ENCODE assay signal across 2 cellular contexts in genomic region chr6:109102762-109103161, GRCh38.
A peak's percentile ranks its signal among the peaks of the same experiment; 100 is the strongest.
TF ChIP-seq lines count a peak whose summit lies in the region.

No MANE protein-coding gene starts in this region.

TF ChIP-seq in HEK293, 187 proteins besides CTCF, POLR2A, EP300 and RAD21:
- TF ChIP-seq, protein P1, sequence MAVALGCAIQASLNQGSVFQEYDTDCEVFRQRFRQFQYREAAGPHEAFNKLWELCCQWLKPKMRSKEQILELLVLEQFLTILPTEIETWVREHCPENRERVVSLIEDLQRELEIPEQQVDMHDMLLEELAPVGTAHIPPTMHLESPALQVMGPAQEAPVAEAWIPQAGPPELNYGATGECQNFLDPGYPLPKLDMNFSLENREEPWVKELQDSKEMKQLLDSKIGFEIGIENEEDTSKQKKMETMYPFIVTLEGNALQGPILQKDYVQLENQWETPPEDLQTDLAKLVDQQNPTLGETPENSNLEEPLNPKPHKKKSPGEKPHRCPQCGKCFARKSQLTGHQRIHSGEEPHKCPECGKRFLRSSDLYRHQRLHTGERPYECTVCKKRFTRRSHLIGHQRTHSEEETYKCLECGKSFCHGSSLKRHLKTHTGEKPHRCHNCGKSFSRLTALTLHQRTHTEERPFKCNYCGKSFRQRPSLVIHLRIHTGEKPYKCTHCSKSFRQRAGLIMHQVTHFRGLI (tag by site-specific recombination; IDR thresholded peaks at IDR 0.05), result no peak
- TF ChIP-seq, protein P2, sequence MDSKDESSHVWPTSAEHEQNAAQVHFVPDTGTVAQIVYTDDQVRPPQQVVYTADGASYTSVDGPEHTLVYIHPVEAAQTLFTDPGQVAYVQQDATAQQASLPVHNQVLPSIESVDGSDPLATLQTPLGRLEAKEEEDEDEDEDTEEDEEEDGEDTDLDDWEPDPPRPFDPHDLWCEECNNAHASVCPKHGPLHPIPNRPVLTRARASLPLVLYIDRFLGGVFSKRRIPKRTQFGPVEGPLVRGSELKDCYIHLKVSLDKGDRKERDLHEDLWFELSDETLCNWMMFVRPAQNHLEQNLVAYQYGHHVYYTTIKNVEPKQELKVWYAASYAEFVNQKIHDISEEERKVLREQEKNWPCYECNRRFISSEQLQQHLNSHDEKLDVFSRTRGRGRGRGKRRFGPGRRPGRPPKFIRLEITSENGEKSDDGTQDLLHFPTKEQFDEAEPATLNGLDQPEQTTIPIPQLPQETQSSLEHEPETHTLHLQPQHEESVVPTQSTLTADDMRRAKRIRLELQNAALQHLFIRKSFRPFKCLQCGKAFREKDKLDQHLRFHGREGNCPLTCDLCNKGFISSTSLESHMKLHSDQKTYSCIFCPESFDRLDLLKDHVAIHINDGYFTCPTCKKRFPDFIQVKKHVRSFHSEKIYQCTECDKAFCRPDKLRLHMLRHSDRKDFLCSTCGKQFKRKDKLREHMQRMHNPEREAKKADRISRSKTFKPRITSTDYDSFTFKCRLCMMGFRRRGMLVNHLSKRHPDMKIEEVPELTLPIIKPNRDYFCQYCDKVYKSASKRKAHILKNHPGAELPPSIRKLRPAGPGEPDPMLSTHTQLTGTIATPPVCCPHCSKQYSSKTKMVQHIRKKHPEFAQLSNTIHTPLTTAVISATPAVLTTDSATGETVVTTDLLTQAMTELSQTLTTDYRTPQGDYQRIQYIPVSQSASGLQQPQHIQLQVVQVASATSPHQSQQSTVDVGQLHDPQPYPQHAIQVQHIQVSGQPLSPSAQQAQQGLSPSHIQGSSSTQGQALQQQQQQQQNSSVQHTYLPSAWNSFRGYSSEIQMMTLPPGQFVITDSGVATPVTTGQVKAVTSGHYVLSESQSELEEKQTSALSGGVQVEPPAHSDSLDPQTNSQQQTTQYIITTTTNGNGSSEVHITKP (tag by site-specific recombination; IDR thresholded peaks at IDR 0.05), result peak; percentile 64; the same call in 1 of the 2 replicates
- no peak for TF ChIP-seq ZNF335 (tag by site-specific recombination; conservative IDR thresholded peaks at IDR 0.05)

TF ChIP-seq in K562, 482 proteins besides CTCF, POLR2A, EP300 and RAD21:
- TF ChIP-seq ARID1B (IDR thresholded peaks at IDR 0.05) (peak; percentile 84), SMARCB1 (IDR thresholded peaks at IDR 0.05; ENCODE audit: insufficient read length, low read depth) (no peak), TCF3 (CRISPR knock-in tag; IDR thresholded peaks at IDR 0.05) (peak; percentile 68), MAFG (tag; conservative IDR thresholded peaks at IDR 0.05) (no peak), EP400 (IDR thresholded peaks at IDR 0.05) (peak; percentile 21; the same call in 1 of the 2 replicates), ZNF134 (CRISPR knock-in tag; conservative IDR thresholded peaks at IDR 0.05) (no peak), ZNF592 (IDR thresholded peaks at IDR 0.05) (0 out of 2 replicates have a peak, but pooled peaks have one; percentile 43), LEF1 (IDR thresholded peaks at IDR 0.05) (peak; percentile 30; the same call in 1 of the 2 replicates), ADNP (tag; IDR thresholded peaks at IDR 0.05) (0 out of 2 replicates have a peak, but pooled peaks have one; percentile 45), RBM14 (IDR thresholded peaks at IDR 0.05; ENCODE audit: borderline replicate concordance, insufficient read depth, low read depth, low read length) (no peak), NFXL1 (CRISPR knock-in tag; IDR thresholded peaks at IDR 0.05) (no peak), GATA2 (CRISPR knock-in tag; IDR thresholded peaks at IDR 0.05) (no peak), MTA2 (IDR thresholded peaks at IDR 0.05; ENCODE audit: low read depth) (0 out of 2 replicates have a peak, but pooled peaks have one; percentile 16), CBFA2T3 (IDR thresholded peaks at IDR 0.05) (peak; percentile 75), PCBP1 (IDR thresholded peaks at IDR 0.05; ENCODE audit: low read depth, low read length, poor library complexity, severe bottlenecking) (no peak), NCOR1 (IDR thresholded peaks at IDR 0.05) (peak; percentile 43; the same call in 1 of the 2 replicates), SMARCA4 (IDR thresholded peaks at IDR 0.05) (peak; percentile 80), PRPF4 (IDR thresholded peaks at IDR 0.05; ENCODE audit: insufficient read depth, low read depth, low read length, poor library complexity, severe bottlenecking) (no peak), ATF1 (CRISPR knock-in tag; IDR thresholded peaks at IDR 0.05) (no peak), ATF1 (tag; IDR thresholded peaks at IDR 0.05) (0 out of 2 replicates have a peak, but pooled peaks have one; percentile 11), ZNF408 (CRISPR knock-in tag; IDR thresholded peaks at IDR 0.05; ENCODE audit: low read depth) (no peak), SMARCE1 (IDR thresholded peaks at IDR 0.05) (peak; percentile 62), TEAD4 (IDR thresholded peaks at IDR 0.05; ENCODE audit: low read length) (peak; percentile 75), TEAD4 (CRISPR knock-in tag; IDR thresholded peaks at IDR 0.05; ENCODE audit: borderline replicate concordance) (no peak), STAT5B (CRISPR knock-in tag; IDR thresholded peaks at IDR 0.05) (no peak), CLOCK (CRISPR knock-in tag; IDR thresholded peaks at IDR 0.05; ENCODE audit: borderline replicate concordance) (no peak), NFIX (CRISPR knock-in tag; IDR thresholded peaks at IDR 0.05; ENCODE audit: low read depth) (no peak), DPF2 (IDR thresholded peaks at IDR 0.05) (peak; percentile 84), TAL1 (IDR thresholded peaks at IDR 0.05) (peak; percentile 66)
- TF ChIP-seq, protein P3, sequence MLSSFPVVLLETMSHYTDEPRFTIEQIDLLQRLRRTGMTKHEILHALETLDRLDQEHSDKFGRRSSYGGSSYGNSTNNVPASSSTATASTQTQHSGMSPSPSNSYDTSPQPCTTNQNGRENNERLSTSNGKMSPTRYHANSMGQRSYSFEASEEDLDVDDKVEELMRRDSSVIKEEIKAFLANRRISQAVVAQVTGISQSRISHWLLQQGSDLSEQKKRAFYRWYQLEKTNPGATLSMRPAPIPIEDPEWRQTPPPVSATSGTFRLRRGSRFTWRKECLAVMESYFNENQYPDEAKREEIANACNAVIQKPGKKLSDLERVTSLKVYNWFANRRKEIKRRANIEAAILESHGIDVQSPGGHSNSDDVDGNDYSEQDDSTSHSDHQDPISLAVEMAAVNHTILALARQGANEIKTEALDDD (IDR thresholded peaks at IDR 0.05), result 0 out of 2 replicates have a peak, but pooled peaks have one; percentile 37
- TF ChIP-seq, protein P4, sequence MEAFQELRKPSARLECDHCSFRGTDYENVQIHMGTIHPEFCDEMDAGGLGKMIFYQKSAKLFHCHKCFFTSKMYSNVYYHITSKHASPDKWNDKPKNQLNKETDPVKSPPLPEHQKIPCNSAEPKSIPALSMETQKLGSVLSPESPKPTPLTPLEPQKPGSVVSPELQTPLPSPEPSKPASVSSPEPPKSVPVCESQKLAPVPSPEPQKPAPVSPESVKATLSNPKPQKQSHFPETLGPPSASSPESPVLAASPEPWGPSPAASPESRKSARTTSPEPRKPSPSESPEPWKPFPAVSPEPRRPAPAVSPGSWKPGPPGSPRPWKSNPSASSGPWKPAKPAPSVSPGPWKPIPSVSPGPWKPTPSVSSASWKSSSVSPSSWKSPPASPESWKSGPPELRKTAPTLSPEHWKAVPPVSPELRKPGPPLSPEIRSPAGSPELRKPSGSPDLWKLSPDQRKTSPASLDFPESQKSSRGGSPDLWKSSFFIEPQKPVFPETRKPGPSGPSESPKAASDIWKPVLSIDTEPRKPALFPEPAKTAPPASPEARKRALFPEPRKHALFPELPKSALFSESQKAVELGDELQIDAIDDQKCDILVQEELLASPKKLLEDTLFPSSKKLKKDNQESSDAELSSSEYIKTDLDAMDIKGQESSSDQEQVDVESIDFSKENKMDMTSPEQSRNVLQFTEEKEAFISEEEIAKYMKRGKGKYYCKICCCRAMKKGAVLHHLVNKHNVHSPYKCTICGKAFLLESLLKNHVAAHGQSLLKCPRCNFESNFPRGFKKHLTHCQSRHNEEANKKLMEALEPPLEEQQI (IDR thresholded peaks at IDR 0.05), result 0 out of 2 replicates have a peak, but pooled peaks have one; percentile 21
- TF ChIP-seq, protein P2 (IDR thresholded peaks at IDR 0.05; ENCODE audit: partially characterized antibody), result peak; percentile 72
- TF ChIP-seq, protein P5, sequence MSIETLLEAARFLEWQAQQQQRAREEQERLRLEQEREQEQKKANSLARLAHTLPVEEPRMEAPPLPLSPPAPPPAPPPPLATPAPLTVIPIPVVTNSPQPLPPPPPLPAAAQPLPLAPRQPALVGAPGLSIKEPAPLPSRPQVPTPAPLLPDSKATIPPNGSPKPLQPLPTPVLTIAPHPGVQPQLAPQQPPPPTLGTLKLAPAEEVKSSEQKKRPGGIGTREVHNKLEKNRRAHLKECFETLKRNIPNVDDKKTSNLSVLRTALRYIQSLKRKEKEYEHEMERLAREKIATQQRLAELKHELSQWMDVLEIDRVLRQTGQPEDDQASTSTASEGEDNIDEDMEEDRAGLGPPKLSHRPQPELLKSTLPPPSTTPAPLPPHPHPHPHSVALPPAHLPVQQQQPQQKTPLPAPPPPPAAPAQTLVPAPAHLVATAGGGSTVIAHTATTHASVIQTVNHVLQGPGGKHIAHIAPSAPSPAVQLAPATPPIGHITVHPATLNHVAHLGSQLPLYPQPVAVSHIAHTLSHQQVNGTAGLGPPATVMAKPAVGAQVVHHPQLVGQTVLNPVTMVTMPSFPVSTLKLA (conservative IDR thresholded peaks at IDR 0.05), result 0 out of 4 replicates have a peak, but pooled peaks of 1 of the 2 experiments have one; percentile 41
